In genomic region chr5:32436553-32437262, GRCh38 we compare ENCODE assay signal across 20 cellular contexts. TPM values are rescaled to one million over a fixed set of nuclear protein-coding genes. Genes with fewer than 3 reads are reported as not detected.
DNase-seq lines count a peak whose midpoint lies in the region; ATAC-seq, FAIRE-seq and TF ChIP-seq lines count a peak whose summit lies in the region.
"Had no signal": no experiment of that assay in that cellular context is flagged by ENCODE, and none has a peak within 500 bp of the region (broad histone marks: within the 10 kb centered on the region; RNA-seq: fewer than 3 reads in every experiment).

No MANE protein-coding gene starts in this region.

- CTCF ChIA-PET in K562 (lab: Yijun Ruan, JAX; ENCODE audit: low intra/inter-chr PET ratio) = interaction anchor here (0.6 kb wide), 1 partner anchor 12 kb away, joined by 3 read pairs; no protein-coding TSS in a partner anchor

- peaks cover 40% of the 10 kb centered on the region for H3K4me1 Mint-ChIP-seq in CD14-positive monocyte

- H3K27ac ChIP-seq in K562 (ENCODE audit: extremely low read depth, low read depth, low read length) = no peak overlapping the region
- peak overlapping the region in 3 of 5 donors; percentile 3 to 44 (median 22) for H3K27ac ChIP-seq in stomach
- H3K27ac ChIP-seq in aorta (ENCODE audit: low read depth in 1 of 2, low read length in 2 of 2) = no peak overlapping the region
- H3K27ac ChIP-seq: BLaER1 treated with 17β-estradiol and CSF1 and Interleukin-3, amounts not matched to agents 10 nM and 100 nM; SJCRH30 had no signal

- peaks cover 0 to 12% of the 10 kb centered on the region in 2 donors for H3K36me3 Mint-ChIP-seq in CD14-positive monocyte

- FAIRE-seq in K562 (lab: Jason Lieb, UNC) = no peak
- FAIRE-seq: GM18507 had no signal

- TF ChIP-seq CTCF in K562 (IDR thresholded peaks at IDR 0.05 in 2 of 3, conservative IDR thresholded peaks at IDR 0.05 in 1 of 3; ENCODE audit: insufficient read depth in 2 of 3, low read depth in 1 of 3, low read length in 3 of 3) (no peak), stomach (IDR thresholded peaks at IDR 0.05) (no peak), CD14-positive monocyte (IDR thresholded peaks at IDR 0.05) (no peak)

- in situ Hi-C loops in K562 (cut with MboI) = no loop called here

- H3K27me3 ChIP-seq in K562 (ENCODE audit: control insufficient read depth in 2 of 2, insufficient read depth in 2 of 2, low read length in 2 of 2) = no peaks in the 10 kb centered on the region
- no peaks in the 10 kb centered on the region for H3K27me3 ChIP-seq in stomach
- H3K27me3 ChIP-seq in aorta (ENCODE audit: control insufficient read depth in 1 of 2, insufficient read depth in 2 of 2, low read length in 1 of 2) = no peaks in the 10 kb centered on the region
- H3K27me3 ChIP-seq: BLaER1 treated with 17β-estradiol and CSF1 and Interleukin-3, amounts not matched to agents 10 nM and 100 nM; SJCRH30 had no signal

- H3K4me1 ChIP-seq in K562 (replicated peaks in 1 of 2; ENCODE audit: control insufficient read depth in 2 of 2, insufficient read depth in 2 of 2, low read length in 2 of 2) (no peaks in the 10 kb centered on the region), stomach (peaks cover 13 to 89% (median 46%) of the 10 kb centered on the region in 4 donors), aorta (ENCODE audit: control insufficient read depth in 1 of 2, insufficient read depth in 2 of 2, low read length in 2 of 2) (peaks cover 2% of the 10 kb centered on the region in 2 donors)
- H3K4me1 ChIP-seq: SJCRH30 had no signal

- BruUV-seq in K562 (replicated peaks; lab: Mats Ljungman, UMichigan) = no TSS peak

- H4K20me1 ChIP-seq in K562 (replicated peaks; ENCODE audit: control insufficient read depth, insufficient read depth, low read length) = no peaks in the 10 kb centered on the region

- H3K4me3 ChIP-seq in K562 = no peak overlapping the region
- H3K4me3 ChIP-seq in stomach = no peak overlapping the region
- H3K4me3 ChIP-seq in aorta (ENCODE audit: low read length in 2 of 2) = no peak overlapping the region
- H3K4me3 ChIP-seq: BLaER1 treated with 17β-estradiol and CSF1 and Interleukin-3, amounts not matched to agents 10 nM and 100 nM; SJCRH30 had no signal

- peak; percentile 30; the same call in 1 of the 3 replicates for ATAC-seq in K562
- ATAC-seq in left colon = peak; percentile 62
- ATAC-seq in aorta (ENCODE audit: low FRiP score) = no peak
- ATAC-seq: Panc1 had no signal

- peak overlapping the region in 1 of 7 donors; percentile 57 for H3K27ac Mint-ChIP-seq in CD14-positive monocyte

- TF ChIP-seq POLR2A in K562 (conservative IDR thresholded peaks at IDR 0.05) = no peak
- no peak for TF ChIP-seq POLR2A in stomach (IDR thresholded peaks at IDR 0.05)

- H3K27me3 Mint-ChIP-seq in CD14-positive monocyte (ENCODE audit: low read depth in 3 of 3) = no peaks in the 10 kb centered on the region

- peaks cover 96% of the 10 kb centered on the region for H3K79me2 ChIP-seq in K562 (ENCODE audit: control insufficient read depth, insufficient read depth, low read length)

- peaks cover 42% of the 10 kb centered on the region for H3K36me3 ChIP-seq in K562 (ENCODE audit: control insufficient read depth, insufficient read depth, low read length)
- H3K36me3 ChIP-seq in stomach = no peaks in the 10 kb centered on the region
- no peaks in the 10 kb centered on the region for H3K36me3 ChIP-seq in aorta (ENCODE audit: control insufficient read depth in 1 of 2, insufficient read depth in 2 of 2, low read length in 1 of 2)

- H3K9me3 ChIP-seq in K562 (replicated peaks; ENCODE audit: control insufficient read depth, insufficient read depth, low read depth, low read length) (no peaks in the 10 kb centered on the region), stomach (no peaks in the 10 kb centered on the region), aorta (ENCODE audit: control insufficient read depth, low read length) (no peaks in the 10 kb centered on the region)
- H3K9me3 ChIP-seq: SJCRH30 had no signal

- H3K9ac ChIP-seq in K562 (ENCODE audit: insufficient read depth in 1 of 2, low read depth in 2 of 2, low read length in 2 of 2) = no peak overlapping the region
- H3K9ac ChIP-seq: BLaER1 treated with 17β-estradiol and CSF1 and Interleukin-3, amounts not matched to agents 10 nM and 100 nM had no signal

- no peak overlapping the region for H2AFZ ChIP-seq in K562 (ENCODE audit: low read depth, low read length)

- H3K9me1 ChIP-seq in K562 (ENCODE audit: control insufficient read depth, insufficient read depth, low read length) = no peaks in the 10 kb centered on the region

- H3K4me2 ChIP-seq in K562 (ENCODE audit: insufficient read depth, low read length) = no peak overlapping the region
- H3K4me2 ChIP-seq: BLaER1 treated with 17β-estradiol and CSF1 and Interleukin-3, amounts not matched to agents 10 nM and 100 nM had no signal

- intact Hi-C loops in K562 (cut with micrococcal nuclease) (no loop called here), left colon (cut with DNase I, micrococcal nuclease) (no loop called here), stomach (cut with DNase I; ENCODE audit: low total_unique reads) (no loop called here), aorta (cut with DNase I) (no loop called here), CD14-positive monocyte (cut with micrococcal nuclease) (no loop called here)

- no peak for TF ChIP-seq RAD21 in K562 (CRISPR knock-in tag; conservative IDR thresholded peaks at IDR 0.05 in 1 of 2, IDR thresholded peaks at IDR 0.05 in 1 of 2)

- H3K4me3 Mint-ChIP-seq in CD14-positive monocyte = no peak overlapping the region

- no peaks in the 10 kb centered on the region for H3K9me3 Mint-ChIP-seq in CD14-positive monocyte

- WGBS in K562 (ENCODE audit: insufficient coverage, low coverage, missing lambda C conversion rate) = 89% methylated on average over 4 of the region's 4 CpGs
- WGBS in stomach, 5 donors = 43 to 64% (median 59%) methylated on average over 4 of the region's 4 CpGs
- WGBS in aorta, 2 donors = 72 to 76% methylated on average over 4 of the region's 4 CpGs

- POLR2A ChIA-PET in K562 (lab: Yijun Ruan, JAX) = interaction anchor here (0.7 kb wide), 1 partner anchor 203 kb away, joined by 3 read pairs; no protein-coding TSS in a partner anchor

- TF ChIP-seq EP300 in K562 (IDR thresholded peaks at IDR 0.05; ENCODE audit: low read length) (no peak), stomach (IDR thresholded peaks at IDR 0.05) (no peak)

- peak; percentile 11 for DNase-seq in DMS53 (lab: John Stamatoyannopoulos, UW)
- DNase-seq in DMS53 treated with DMSO at 0.1 percent for 48 hours (lab: John Stamatoyannopoulos, UW; ENCODE audit: unreplicated experiment) = no peak
- DNase-seq in K562 (ENCODE audit: extremely low read depth in 1 of 4, low spot score in 3 of 4) = no peak
- DNase-seq in left colon = no peak
- DNase-seq in stomach = no peak
- no peak for DNase-seq in NOMO-1 treated with dmso at 0.1 percent for 144 hours (lab: John Stamatoyannopoulos, UW; ENCODE audit: unreplicated experiment)
- no peak for DNase-seq in aorta
- no peak for DNase-seq in CD14-positive monocyte (ENCODE audit: low spot score)
- DNase-seq: 8988T, COR-L47, DMS153, HCEC 1CT, IMR-90, NCI-H1048, NCI-H146, NCI-H748 treated with DMSO at 0.1 percent for 48 hours, SJCRH30 had no signal

TF ChIP-seq in K562, 482 proteins besides CTCF, POLR2A, EP300 and RAD21 (continues in another document):
- TF ChIP-seq PRMT5 (CRISPR knock-in tag; IDR thresholded peaks at IDR 0.05) (no peak), POLR3A (IDR thresholded peaks at IDR 0.05; ENCODE audit: borderline replicate concordance, extremely low read depth, insufficient read depth, insufficient read length) (no peak), MAFK (IDR thresholded peaks at IDR 0.05; ENCODE audit: low read length) (no peak)
- TF ChIP-seq, protein P1, sequence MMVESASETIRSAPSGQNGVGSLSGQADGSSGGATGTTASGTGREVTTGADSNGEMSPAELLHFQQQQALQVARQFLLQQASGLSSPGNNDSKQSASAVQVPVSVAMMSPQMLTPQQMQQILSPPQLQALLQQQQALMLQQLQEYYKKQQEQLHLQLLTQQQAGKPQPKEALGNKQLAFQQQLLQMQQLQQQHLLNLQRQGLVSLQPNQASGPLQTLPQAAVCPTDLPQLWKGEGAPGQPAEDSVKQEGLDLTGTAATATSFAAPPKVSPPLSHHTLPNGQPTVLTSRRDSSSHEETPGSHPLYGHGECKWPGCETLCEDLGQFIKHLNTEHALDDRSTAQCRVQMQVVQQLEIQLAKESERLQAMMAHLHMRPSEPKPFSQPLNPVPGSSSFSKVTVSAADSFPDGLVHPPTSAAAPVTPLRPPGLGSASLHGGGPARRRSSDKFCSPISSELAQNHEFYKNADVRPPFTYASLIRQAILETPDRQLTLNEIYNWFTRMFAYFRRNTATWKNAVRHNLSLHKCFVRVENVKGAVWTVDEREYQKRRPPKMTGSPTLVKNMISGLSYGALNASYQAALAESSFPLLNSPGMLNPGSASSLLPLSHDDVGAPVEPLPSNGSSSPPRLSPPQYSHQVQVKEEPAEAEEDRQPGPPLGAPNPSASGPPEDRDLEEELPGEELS (CRISPR knock-in tag; IDR thresholded peaks at IDR 0.05; ENCODE audit: borderline replicate concordance) = no peak

RNA-seq across cellular contexts. Expression of gene ZFR, which starts 7.8 kb away (rescaled TPM):
- total RNA-seq in K562 (2011; cell fraction: chromatin; rRNA removed; ENCODE audit: low replicate concordance) = 34.6 and 71.1 TPM in 2 replicates
- total RNA-seq in K562 (2011; cell fraction: nucleolus; rRNA removed) = 22.0 and 25.5 TPM in 2 replicates
- 38.0 and 56.4 TPM in 2 replicates for total RNA-seq in K562 (2011; cell fraction: nucleoplasm; rRNA removed)
- total RNA-seq in K562 (2014; rRNA removed) (71.1 TPM in 2 replicates), K562 (2014; rRNA removed; fragmentation: Illumina TruSeq; extraction: Trizol) (95.1 and 96.4 TPM in 2 replicates), K562 (2015; rRNA removed; fragmentation: Illumina TruSeq; extraction: Trizol) (100 and 108 TPM in 2 replicates), K562 (2021) (63.2 and 63.3 TPM in 2 replicates), left colon (10 to 100 TPM; 45.7 to 48.6 TPM), stomach (100 to 1,000 TPM in 1 of 5 donors, 10 to 100 TPM in 4; 24.3 to 110 (median 75.1) TPM), aorta (10 to 100 TPM; 62.9 to 64.9 TPM)
- polyA plus RNA-seq in K562 (2011; rRNA removed) (82.6 and 86.9 TPM in 2 replicates), K562 (2014; fragmentation: Illumina TruSeq; extraction: Trizol) (66.3 and 75.4 TPM in 2 replicates), K562 (2014; fragmentation: Nextera tagmentation; extraction: Ambion mirVana) (10 to 100 TPM; 35.5 to 48.5 TPM), K562 (2014; rRNA removed) (45.4 and 48.4 TPM in 2 replicates), stomach (10 to 100 TPM; 21.8 to 30.4 (median 25.3) TPM), aorta (10 to 100 TPM; 40.4 to 55.8 TPM), CD14-positive monocyte (10 to 100 TPM; 62.3 to 81.8 TPM)
- 103 and 193 TPM in 2 replicates for polyA plus RNA-seq in K562 (2011; cell fraction: cytosol; rRNA removed)
- 58.7 and 73.6 TPM in 2 replicates for polyA plus RNA-seq in K562 (2011; cell fraction: nucleus; rRNA removed)
- 41.6 and 44.1 TPM in 2 replicates for polyA plus RNA-seq in K562 (2012)
- 133 and 165 TPM in 2 replicates for polyA minus RNA-seq in K562 (2011; rRNA and poly(A)+ RNA removed)
- 57.4 and 62.3 TPM in 2 replicates for polyA minus RNA-seq in K562 (2011; cell fraction: cytosol; rRNA and poly(A)+ RNA removed)
- polyA minus RNA-seq in K562 (2011; cell fraction: nucleus; rRNA and poly(A)+ RNA removed) = 30.6 and 42.2 TPM in 2 replicates

Comparison
In these comparisons a context has a peak if more than half of its experiments do, and no peak if none do; other contexts are left out.
1. H3K27ac ChIP-seq: peak in stomach (3 of 5); none in K562 (single experiment) and aorta (0 of 2).